ENCODE assay signal across 29 cellular contexts in the genomic region with DNA sequence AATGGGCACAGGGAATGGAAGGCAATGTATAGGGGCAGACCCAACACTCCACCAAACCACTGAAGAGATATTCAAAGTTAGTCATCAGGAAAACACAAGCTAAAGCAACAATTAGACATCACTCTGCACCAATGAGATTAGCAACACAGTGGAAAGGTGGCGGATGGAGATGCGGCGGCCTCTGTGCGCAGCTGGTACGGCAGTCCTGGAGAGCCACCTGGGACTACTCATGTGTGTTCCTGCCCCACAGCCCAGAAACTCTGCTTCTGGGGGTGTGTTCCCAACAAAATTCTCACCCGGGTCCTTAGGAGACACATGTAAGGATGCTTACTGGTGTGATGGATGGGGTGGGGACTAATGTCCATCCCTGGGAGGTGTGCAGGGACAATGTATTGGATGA.
"Had no signal": no experiment of that assay in that cellular context is flagged by ENCODE, and none has a peak within 500 bp of the region (broad histone marks: within the 10 kb centered on the region; RNA-seq: fewer than 3 reads in every experiment).

No MANE protein-coding gene starts in this region.

- H3K9me3 Mint-ChIP-seq: activated CD4-positive, alpha-beta memory T cell treated with anti-CD3 and anti-CD28 coated beads, Interleukin-2, amount 10 ng/mL, durations not matched to agents 7 days and 5 days; activated CD4-positive, alpha-beta T cell treated with anti-CD3 and anti-CD28 coated beads, Interleukin-2, amount 10 ng/mL, durations not matched to agents 7 days and 5 days; activated T-cell treated with anti-CD3 and anti-CD28 coated beads, Interleukin-2, amount 50 U/mL, for 24 hours; activated T-cell treated with anti-CD3 and anti-CD28 coated beads, Interleukin-2, amount 50 U/mL, for 72 hours; central memory CD8-positive, alpha-beta T cell; dendritic cell treated with granulocyte-macrophage colony-stimulating factor and Interleukin-4, amounts not matched to agents 40 ng/mL and 50 ng/mL, for 4 days; effector memory CD8-positive, alpha-beta T cell had no signal

- H3K4me3 Mint-ChIP-seq: activated CD4-positive, alpha-beta memory T cell treated with anti-CD3 and anti-CD28 coated beads, Interleukin-2, amount 10 ng/mL, durations not matched to agents 7 days and 5 days; activated CD4-positive, alpha-beta T cell treated with anti-CD3 and anti-CD28 coated beads, Interleukin-2, amount 10 ng/mL, durations not matched to agents 7 days and 5 days; activated naive CD8-positive, alpha-beta T cell; activated T-cell treated with anti-CD3 and anti-CD28 coated beads, Interleukin-2, amount 50 U/mL, for 24 hours; activated T-cell treated with anti-CD3 and anti-CD28 coated beads, Interleukin-2, amount 50 U/mL, for 72 hours; central memory CD8-positive, alpha-beta T cell; dendritic cell treated with granulocyte-macrophage colony-stimulating factor and Interleukin-4, amounts not matched to agents 40 ng/mL and 50 ng/mL, for 4 days; effector memory CD8-positive, alpha-beta T cell had no signal

- ATAC-seq: activated T-cell treated with anti-CD3 and anti-CD28 coated beads, Interleukin-2, amount 50 U/mL, for 72 hours; effector memory CD8-positive, alpha-beta T cell; foreskin keratinocyte; gastrocnemius medialis; heart left ventricle had no signal

- DNase-seq: activated CD4-positive, alpha-beta memory T cell treated with anti-CD3 and anti-CD28 coated beads, Interleukin-2, amount 10 ng/mL, durations not matched to agents 7 days and 5 days; activated CD4-positive, alpha-beta T cell treated with anti-CD3 and anti-CD28 coated beads for 1 hour; activated CD4-positive, alpha-beta T cell treated with anti-CD3 and anti-CD28 coated beads for 4 hours; activated CD4-positive, alpha-beta T cell treated with anti-CD3 and anti-CD28 coated beads, Interleukin-2, amount 10 ng/mL, durations not matched to agents 7 days and 5 days; activated CD4-positive, alpha-beta T cell treated with anti-CD3 and anti-CD28 coated beads, Interleukin-2, amount 50 U/mL, for 4 hours; activated CD8-positive, alpha-beta memory T cell treated with anti-CD3 and anti-CD28 coated beads, Interleukin-2, amount 50 U/mL, for 48 hours; activated effector memory CD4-positive, alpha-beta T cell treated with Interleukin-2 at 50 U/mL for 16 hours; activated gamma-delta T cell treated with Interleukin-2 at 50 U/mL for 16 hours; activated naive CD4-positive, alpha-beta T cell treated with anti-CD3 and anti-CD28 coated beads, Interleukin-2, amount 50 U/mL, for 16 hours; activated naive CD4-positive, alpha-beta T cell treated with Interleukin-2 at 50 U/mL for 16 hours; activated T-cell treated with anti-CD3 and anti-CD28 coated beads for 4 hours; activated T-cell treated with anti-CD3 and anti-CD28 coated beads, Interleukin-2, amount 50 U/mL, for 24 hours; activated T-cell treated with anti-CD3 and anti-CD28 coated beads, Interleukin-2, amount 50 U/mL, for 72 hours; amniotic stem cell; anterior cingulate cortex; brain microvascular endothelial cell; dorsolateral prefrontal cortex; effector memory CD8-positive, alpha-beta T cell; erythroblast; foreskin keratinocyte; gastrocnemius medialis; glutamatergic neuron; heart left ventricle; T-helper 2 cell had no signal

- H3K27ac Mint-ChIP-seq: activated CD4-positive, alpha-beta memory T cell treated with anti-CD3 and anti-CD28 coated beads, Interleukin-2, amount 10 ng/mL, durations not matched to agents 7 days and 5 days; activated CD4-positive, alpha-beta T cell treated with anti-CD3 and anti-CD28 coated beads, Interleukin-2, amount 10 ng/mL, durations not matched to agents 7 days and 5 days; activated naive CD8-positive, alpha-beta T cell; activated T-cell treated with anti-CD3 and anti-CD28 coated beads, Interleukin-2, amount 50 U/mL, for 24 hours; activated T-cell treated with anti-CD3 and anti-CD28 coated beads, Interleukin-2, amount 50 U/mL, for 72 hours; dendritic cell treated with granulocyte-macrophage colony-stimulating factor and Interleukin-4, amounts not matched to agents 40 ng/mL and 50 ng/mL, for 4 days; effector memory CD8-positive, alpha-beta T cell had no signal

- H3K36me3 Mint-ChIP-seq: activated naive CD8-positive, alpha-beta T cell had no signal

- FAIRE-seq: astrocyte, bronchial epithelial cell had no signal

- H3K27me3 Mint-ChIP-seq: activated CD4-positive, alpha-beta memory T cell treated with anti-CD3 and anti-CD28 coated beads, Interleukin-2, amount 10 ng/mL, durations not matched to agents 7 days and 5 days; activated CD4-positive, alpha-beta T cell treated with anti-CD3 and anti-CD28 coated beads, Interleukin-2, amount 10 ng/mL, durations not matched to agents 7 days and 5 days; activated naive CD8-positive, alpha-beta T cell; activated T-cell treated with anti-CD3 and anti-CD28 coated beads, Interleukin-2, amount 50 U/mL, for 24 hours; central memory CD8-positive, alpha-beta T cell; effector memory CD8-positive, alpha-beta T cell had no signal
